ENCODE assay signal across 1 cellular context in the genomic region with DNA sequence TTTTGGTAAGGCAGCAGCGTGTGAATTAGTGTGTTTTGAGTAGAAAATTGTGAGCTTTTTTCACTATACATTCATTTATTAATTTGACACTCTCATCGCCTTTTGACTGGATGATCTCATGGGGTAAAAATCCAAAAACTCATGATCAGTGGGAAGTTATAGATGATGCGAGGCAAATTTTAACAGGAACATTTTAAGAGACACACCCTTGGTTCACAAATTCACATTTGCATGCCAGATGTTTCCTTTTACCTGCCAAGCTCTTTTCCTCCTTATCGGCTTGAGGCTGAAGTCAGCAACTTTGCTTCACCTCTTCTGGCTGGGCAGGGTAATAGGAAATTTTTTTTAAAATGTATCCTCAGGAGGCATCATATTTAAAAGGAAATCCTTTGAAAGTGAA.
TF ChIP-seq lines count a peak whose summit lies in the region.

No MANE protein-coding gene starts in this region.

TF ChIP-seq in endothelial cell of umbilical vein, 7 proteins besides CTCF, POLR2A, EP300 and RAD21 (continued from another document):
- no peak for TF ChIP-seq EZH2 (IDR thresholded peaks at IDR 0.05; ENCODE audit: borderline replicate concordance, low read depth, low read length, severe bottlenecking)
